ENCODE assay signal across 1 cellular context in the genomic region with DNA sequence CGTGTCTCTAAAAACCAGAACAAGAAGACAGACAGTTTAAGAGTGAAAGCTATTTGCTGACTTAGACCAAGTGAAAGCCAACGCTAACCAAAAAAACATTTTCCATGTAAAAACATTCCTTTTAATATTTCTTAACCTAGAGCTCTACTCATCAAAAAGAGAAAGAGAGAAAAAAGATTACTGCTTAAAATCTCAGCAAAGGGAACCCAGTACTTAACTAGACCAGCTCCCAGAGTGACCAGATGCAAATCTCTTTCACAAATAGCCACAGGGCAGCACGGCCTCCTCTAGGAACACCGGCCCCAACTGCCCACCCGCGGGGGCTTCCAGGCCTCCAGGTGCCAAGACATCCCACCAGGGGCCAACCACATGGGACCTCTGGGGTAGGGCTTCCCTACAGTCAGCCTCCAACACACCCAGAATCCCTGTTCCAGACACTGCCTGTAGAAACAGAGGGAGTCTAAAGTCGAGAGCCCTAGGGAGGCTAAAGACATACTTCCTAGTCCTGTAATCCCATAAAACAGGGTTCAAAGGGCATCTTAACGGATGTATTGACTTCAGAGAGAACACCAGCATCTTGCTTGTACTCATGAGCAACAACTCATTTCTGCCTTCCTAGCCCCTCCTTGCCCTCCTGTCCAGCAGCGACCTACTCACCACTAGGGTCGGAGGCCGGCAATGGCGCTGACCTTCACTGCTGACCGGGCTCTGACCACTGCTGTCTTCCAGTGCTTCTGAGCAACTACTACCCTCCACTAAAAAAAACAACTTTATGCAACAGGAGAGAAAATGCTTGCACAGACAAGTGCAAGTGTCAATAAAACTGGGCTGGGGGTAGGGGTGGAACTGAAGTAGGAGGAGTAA.
TF ChIP-seq lines count a peak whose summit lies in the region.

No MANE protein-coding gene starts in this region.

TF ChIP-seq in HepG2, 621 proteins besides CTCF, POLR2A, EP300 and RAD21 (continued from another document and continues in another):
- TF ChIP-seq, protein P1, sequence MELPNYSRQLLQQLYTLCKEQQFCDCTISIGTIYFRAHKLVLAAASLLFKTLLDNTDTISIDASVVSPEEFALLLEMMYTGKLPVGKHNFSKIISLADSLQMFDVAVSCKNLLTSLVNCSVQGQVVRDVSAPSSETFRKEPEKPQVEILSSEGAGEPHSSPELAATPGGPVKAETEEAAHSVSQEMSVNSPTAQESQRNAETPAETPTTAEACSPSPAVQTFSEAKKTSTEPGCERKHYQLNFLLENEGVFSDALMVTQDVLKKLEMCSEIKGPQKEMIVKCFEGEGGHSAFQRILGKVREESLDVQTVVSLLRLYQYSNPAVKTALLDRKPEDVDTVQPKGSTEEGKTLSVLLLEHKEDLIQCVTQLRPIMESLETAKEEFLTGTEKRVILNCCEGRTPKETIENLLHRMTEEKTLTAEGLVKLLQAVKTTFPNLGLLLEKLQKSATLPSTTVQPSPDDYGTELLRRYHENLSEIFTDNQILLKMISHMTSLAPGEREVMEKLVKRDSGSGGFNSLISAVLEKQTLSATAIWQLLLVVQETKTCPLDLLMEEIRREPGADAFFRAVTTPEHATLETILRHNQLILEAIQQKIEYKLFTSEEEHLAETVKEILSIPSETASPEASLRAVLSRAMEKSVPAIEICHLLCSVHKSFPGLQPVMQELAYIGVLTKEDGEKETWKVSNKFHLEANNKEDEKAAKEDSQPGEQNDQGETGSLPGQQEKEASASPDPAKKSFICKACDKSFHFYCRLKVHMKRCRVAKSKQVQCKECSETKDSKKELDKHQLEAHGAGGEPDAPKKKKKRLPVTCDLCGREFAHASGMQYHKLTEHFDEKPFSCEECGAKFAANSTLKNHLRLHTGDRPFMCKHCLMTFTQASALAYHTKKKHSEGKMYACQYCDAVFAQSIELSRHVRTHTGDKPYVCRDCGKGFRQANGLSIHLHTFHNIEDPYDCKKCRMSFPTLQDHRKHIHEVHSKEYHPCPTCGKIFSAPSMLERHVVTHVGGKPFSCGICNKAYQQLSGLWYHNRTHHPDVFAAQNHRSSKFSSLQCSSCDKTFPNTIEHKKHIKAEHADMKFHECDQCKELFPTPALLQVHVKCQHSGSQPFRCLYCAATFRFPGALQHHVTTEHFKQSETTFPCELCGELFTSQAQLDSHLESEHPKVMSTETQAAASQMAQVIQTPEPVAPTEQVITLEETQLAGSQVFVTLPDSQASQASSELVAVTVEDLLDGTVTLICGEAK (IDR thresholded peaks at IDR 0.05) = no peak
- TF ChIP-seq, protein P1 (CRISPR knock-in tag; IDR thresholded peaks at IDR 0.05) = peak; percentile 57; the same call in 1 of the 2 replicates
- TF ChIP-seq, protein P2, sequence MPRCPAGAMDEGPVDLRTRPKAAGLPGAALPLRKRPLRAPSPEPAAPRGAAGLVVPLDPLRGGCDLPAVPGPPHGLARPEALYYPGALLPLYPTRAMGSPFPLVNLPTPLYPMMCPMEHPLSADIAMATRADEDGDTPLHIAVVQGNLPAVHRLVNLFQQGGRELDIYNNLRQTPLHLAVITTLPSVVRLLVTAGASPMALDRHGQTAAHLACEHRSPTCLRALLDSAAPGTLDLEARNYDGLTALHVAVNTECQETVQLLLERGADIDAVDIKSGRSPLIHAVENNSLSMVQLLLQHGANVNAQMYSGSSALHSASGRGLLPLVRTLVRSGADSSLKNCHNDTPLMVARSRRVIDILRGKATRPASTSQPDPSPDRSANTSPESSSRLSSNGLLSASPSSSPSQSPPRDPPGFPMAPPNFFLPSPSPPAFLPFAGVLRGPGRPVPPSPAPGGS (CRISPR knock-in tag; IDR thresholded peaks at IDR 0.05) = no peak
- TF ChIP-seq YEATS4 (CRISPR knock-in tag; IDR thresholded peaks at IDR 0.05; ENCODE audit: borderline replicate concordance) = 0 out of 2 replicates have a peak, but pooled peaks have one; percentile 41
- TF ChIP-seq ZNF3 (CRISPR knock-in tag; IDR thresholded peaks at IDR 0.05) = no peak
- no peak for TF ChIP-seq ZBTB8A (CRISPR knock-in tag; IDR thresholded peaks at IDR 0.05; ENCODE audit: borderline replicate concordance, low read depth)
- no peak for TF ChIP-seq RBFOX2 (IDR thresholded peaks at IDR 0.05; ENCODE audit: low read depth, low read length)
- TF ChIP-seq SNAI1 (CRISPR knock-in tag; IDR thresholded peaks at IDR 0.05; ENCODE audit: borderline replicate concordance) = no peak
- TF ChIP-seq TBP (CRISPR knock-in tag; IDR thresholded peaks at IDR 0.05) = no peak
- peak; percentile 69; the same call in 1 of the 2 replicates for TF ChIP-seq MIXL1 (CRISPR knock-in tag; IDR thresholded peaks at IDR 0.05)
- TF ChIP-seq, protein P3, sequence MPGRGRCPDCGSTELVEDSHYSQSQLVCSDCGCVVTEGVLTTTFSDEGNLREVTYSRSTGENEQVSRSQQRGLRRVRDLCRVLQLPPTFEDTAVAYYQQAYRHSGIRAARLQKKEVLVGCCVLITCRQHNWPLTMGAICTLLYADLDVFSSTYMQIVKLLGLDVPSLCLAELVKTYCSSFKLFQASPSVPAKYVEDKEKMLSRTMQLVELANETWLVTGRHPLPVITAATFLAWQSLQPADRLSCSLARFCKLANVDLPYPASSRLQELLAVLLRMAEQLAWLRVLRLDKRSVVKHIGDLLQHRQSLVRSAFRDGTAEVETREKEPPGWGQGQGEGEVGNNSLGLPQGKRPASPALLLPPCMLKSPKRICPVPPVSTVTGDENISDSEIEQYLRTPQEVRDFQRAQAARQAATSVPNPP (CRISPR knock-in tag; IDR thresholded peaks at IDR 0.05) = no peak
- no peak for TF ChIP-seq MATR3 (CRISPR knock-in tag; IDR thresholded peaks at IDR 0.05)
- TF ChIP-seq ZNF33A (CRISPR knock-in tag; IDR thresholded peaks at IDR 0.05; ENCODE audit: borderline replicate concordance) = no peak
- TF ChIP-seq, protein P4, sequence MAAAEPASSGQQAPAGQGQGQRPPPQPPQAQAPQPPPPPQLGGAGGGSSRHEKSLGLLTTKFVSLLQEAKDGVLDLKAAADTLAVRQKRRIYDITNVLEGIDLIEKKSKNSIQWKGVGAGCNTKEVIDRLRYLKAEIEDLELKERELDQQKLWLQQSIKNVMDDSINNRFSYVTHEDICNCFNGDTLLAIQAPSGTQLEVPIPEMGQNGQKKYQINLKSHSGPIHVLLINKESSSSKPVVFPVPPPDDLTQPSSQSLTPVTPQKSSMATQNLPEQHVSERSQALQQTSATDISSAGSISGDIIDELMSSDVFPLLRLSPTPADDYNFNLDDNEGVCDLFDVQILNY (CRISPR knock-in tag; conservative IDR thresholded peaks at IDR 0.05) = no peak
- TF ChIP-seq ZNF816 (CRISPR knock-in tag; IDR thresholded peaks at IDR 0.05; ENCODE audit: borderline replicate concordance) = no peak
- 0 out of 2 replicates have a peak, but pooled peaks have one; percentile 13 for TF ChIP-seq HIVEP1 (CRISPR knock-in tag; IDR thresholded peaks at IDR 0.05)
- TF ChIP-seq GATAD1 (CRISPR knock-in tag; IDR thresholded peaks at IDR 0.05) = peak; percentile 22; the same call in 1 of the 2 replicates
- TF ChIP-seq ZNF441 (CRISPR knock-in tag; IDR thresholded peaks at IDR 0.05; ENCODE audit: borderline replicate concordance) = no peak
- TF ChIP-seq RELA (CRISPR knock-in tag; IDR thresholded peaks at IDR 0.05) = no peak
- TF ChIP-seq ZNF180 (CRISPR knock-in tag; IDR thresholded peaks at IDR 0.05; ENCODE audit: borderline replicate concordance, low read depth) = no peak
- no peak for TF ChIP-seq ZNF788 (CRISPR knock-in tag; IDR thresholded peaks at IDR 0.05; ENCODE audit: borderline replicate concordance)
- no peak for TF ChIP-seq MTF1 (CRISPR knock-in tag; IDR thresholded peaks at IDR 0.05)
- TF ChIP-seq PLRG1 (conservative IDR thresholded peaks at IDR 0.05) = no peak
- peak; percentile 72; the same call in 1 of the 2 replicates for TF ChIP-seq ERF (CRISPR knock-in tag; IDR thresholded peaks at IDR 0.05)
- no peak for TF ChIP-seq JUND (CRISPR knock-in tag; IDR thresholded peaks at IDR 0.05)
- TF ChIP-seq KAT2B (IDR thresholded peaks at IDR 0.05; ENCODE audit: borderline replicate concordance, low read depth, low read length) = no peak
- no peak for TF ChIP-seq ZKSCAN1 (IDR thresholded peaks at IDR 0.05; ENCODE audit: low read length)
- TF ChIP-seq, protein P5, sequence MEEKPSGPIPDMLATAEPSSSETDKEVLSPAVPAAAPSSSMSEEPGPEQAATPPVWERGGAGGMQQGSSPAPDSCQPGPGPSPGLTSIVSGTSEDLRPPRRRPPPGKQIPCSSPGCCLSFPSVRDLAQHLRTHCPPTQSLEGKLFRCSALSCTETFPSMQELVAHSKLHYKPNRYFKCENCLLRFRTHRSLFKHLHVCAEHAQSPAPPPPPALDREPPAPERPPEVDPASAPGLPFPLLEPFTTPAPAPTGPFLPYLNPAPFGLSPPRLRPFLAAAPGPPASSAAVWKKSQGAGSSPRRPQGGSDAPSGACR (CRISPR knock-in tag; IDR thresholded peaks at IDR 0.05) = peak; percentile 42; the same call in 1 of the 2 replicates
- TF ChIP-seq MAFG (CRISPR knock-in tag; IDR thresholded peaks at IDR 0.05) = no peak
- TF ChIP-seq, protein P6, sequence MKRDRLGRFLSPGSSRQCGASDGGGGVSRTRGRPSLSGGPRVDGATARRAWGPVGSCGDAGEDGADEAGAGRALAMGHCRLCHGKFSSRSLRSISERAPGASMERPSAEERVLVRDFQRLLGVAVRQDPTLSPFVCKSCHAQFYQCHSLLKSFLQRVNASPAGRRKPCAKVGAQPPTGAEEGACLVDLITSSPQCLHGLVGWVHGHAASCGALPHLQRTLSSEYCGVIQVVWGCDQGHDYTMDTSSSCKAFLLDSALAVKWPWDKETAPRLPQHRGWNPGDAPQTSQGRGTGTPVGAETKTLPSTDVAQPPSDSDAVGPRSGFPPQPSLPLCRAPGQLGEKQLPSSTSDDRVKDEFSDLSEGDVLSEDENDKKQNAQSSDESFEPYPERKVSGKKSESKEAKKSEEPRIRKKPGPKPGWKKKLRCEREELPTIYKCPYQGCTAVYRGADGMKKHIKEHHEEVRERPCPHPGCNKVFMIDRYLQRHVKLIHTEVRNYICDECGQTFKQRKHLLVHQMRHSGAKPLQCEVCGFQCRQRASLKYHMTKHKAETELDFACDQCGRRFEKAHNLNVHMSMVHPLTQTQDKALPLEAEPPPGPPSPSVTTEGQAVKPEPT (CRISPR knock-in tag; IDR thresholded peaks at IDR 0.05; ENCODE audit: low read depth) = no peak
- TF ChIP-seq SALL1 (CRISPR knock-in tag; IDR thresholded peaks at IDR 0.05) = peak; percentile 76
- TF ChIP-seq HNF4G (IDR thresholded peaks at IDR 0.05; ENCODE audit: borderline replicate concordance, low read depth, low read length) = peak; percentile 81; the same call in 1 of the 2 replicates
- no peak; the same call in 1 of the 2 replicates for TF ChIP-seq HNF4G (CRISPR knock-in tag; IDR thresholded peaks at IDR 0.05; ENCODE audit: borderline replicate concordance, low read depth)
- TF ChIP-seq, protein P7, sequence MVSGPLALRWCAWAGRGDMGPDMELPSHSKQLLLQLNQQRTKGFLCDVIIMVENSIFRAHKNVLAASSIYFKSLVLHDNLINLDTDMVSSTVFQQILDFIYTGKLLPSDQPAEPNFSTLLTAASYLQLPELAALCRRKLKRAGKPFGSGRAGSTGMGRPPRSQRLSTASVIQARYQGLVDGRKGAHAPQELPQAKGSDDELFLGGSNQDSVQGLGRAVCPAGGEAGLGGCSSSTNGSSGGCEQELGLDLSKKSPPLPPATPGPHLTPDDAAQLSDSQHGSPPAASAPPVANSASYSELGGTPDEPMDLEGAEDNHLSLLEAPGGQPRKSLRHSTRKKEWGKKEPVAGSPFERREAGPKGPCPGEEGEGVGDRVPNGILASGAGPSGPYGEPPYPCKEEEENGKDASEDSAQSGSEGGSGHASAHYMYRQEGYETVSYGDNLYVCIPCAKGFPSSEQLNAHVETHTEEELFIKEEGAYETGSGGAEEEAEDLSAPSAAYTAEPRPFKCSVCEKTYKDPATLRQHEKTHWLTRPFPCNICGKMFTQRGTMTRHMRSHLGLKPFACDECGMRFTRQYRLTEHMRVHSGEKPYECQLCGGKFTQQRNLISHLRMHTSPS (CRISPR knock-in tag; IDR thresholded peaks at IDR 0.05; ENCODE audit: low read depth) = no peak
- no peak for TF ChIP-seq ZNF230 (CRISPR knock-in tag; IDR thresholded peaks at IDR 0.05)
- TF ChIP-seq ZNF567 (CRISPR knock-in tag; IDR thresholded peaks at IDR 0.05; ENCODE audit: borderline replicate concordance) = 0 out of 2 replicates have a peak, but pooled peaks have one; percentile 31
- no peak for TF ChIP-seq ELF4 (CRISPR knock-in tag; IDR thresholded peaks at IDR 0.05; ENCODE audit: borderline replicate concordance)
- no peak for TF ChIP-seq ZNF12 (CRISPR knock-in tag; IDR thresholded peaks at IDR 0.05)
- 0 out of 2 replicates have a peak, but pooled peaks have one; percentile 27 for TF ChIP-seq ZBTB38 (CRISPR knock-in tag; IDR thresholded peaks at IDR 0.05)
- no peak for TF ChIP-seq ZNF850 (CRISPR knock-in tag; conservative IDR thresholded peaks at IDR 0.05)
- TF ChIP-seq HDAC6 (IDR thresholded peaks at IDR 0.05; ENCODE audit: low read depth, low read length) = no peak
- no peak for TF ChIP-seq ZNF329 (CRISPR knock-in tag; IDR thresholded peaks at IDR 0.05; ENCODE audit: low read depth)
- TF ChIP-seq NR2F1 (CRISPR knock-in tag; IDR thresholded peaks at IDR 0.05) = peak; percentile 49 to 50; a peak in 3 of 4 replicates
- TF ChIP-seq KAT7 (CRISPR knock-in tag; IDR thresholded peaks at IDR 0.05; ENCODE audit: borderline replicate concordance) = peak; percentile 61; the same call in 1 of the 2 replicates
- TF ChIP-seq NRL (CRISPR knock-in tag; IDR thresholded peaks at IDR 0.05; ENCODE audit: borderline replicate concordance) = no peak
- TF ChIP-seq RBAK (CRISPR knock-in tag; IDR thresholded peaks at IDR 0.05) = no peak
- TF ChIP-seq JDP2 (CRISPR knock-in tag; IDR thresholded peaks at IDR 0.05; ENCODE audit: borderline replicate concordance) = no peak
- TF ChIP-seq NCOR1 (IDR thresholded peaks at IDR 0.05; ENCODE audit: borderline replicate concordance, low read length) = 0 out of 2 replicates have a peak, but pooled peaks have one; percentile 26
- no peak for TF ChIP-seq ATM (IDR thresholded peaks at IDR 0.05; ENCODE audit: borderline replicate concordance)
